ENCODE assay signal across 8 cellular contexts in genomic region chr19:49487277-49488045, GRCh38. TPM values are rescaled to one million over a fixed set of nuclear protein-coding genes. Genes with fewer than 3 reads are reported as not detected.
DNase-seq lines count a peak whose midpoint lies in the region; ATAC-seq, FAIRE-seq and TF ChIP-seq lines count a peak whose summit lies in the region.

Gene RPL13A, plus strand, starts transcription at chr19:49487608. Its CDS starts 22 bp downstream, at chr19:49487630.

- peak within 1 kb of the TSS; percentile 61 for H4K5ac ChIP-seq in H1 (ENCODE audit: insufficient read length, low read depth, low read length)

- H2BK12ac ChIP-seq in H1 (ENCODE audit: low read depth, low read length) = peak within 1 kb of the TSS; percentile 68; the same call in 1 of the 2 replicates

- peak within 1 kb of the TSS; percentile 97; the same call in 1 of the 2 replicates for H2AK5ac ChIP-seq in H1 (ENCODE audit: low read depth, low read length)

- CTCF ChIA-PET in H1 (lab: Charles Lee; ENCODE audit: partially characterized antibody) = interaction anchor here (3.0 kb wide), 1 partner anchor 9 kb away, joined by 9 read pairs; no protein-coding TSS in a partner anchor

- WGBS in H1 (ENCODE audit: extremely low coverage in 1 of 2, insufficient coverage in 1 of 2, insufficient read length in 1 of 2, insufficient replicate concordance in 2 of 2, low coverage in 1 of 2, low lambda C conversion rate in 2 of 2, missing lambda C conversion rate in 1 of 2), 2 experiments = 1% methylated on average over 57 of the region's 57 CpGs; no CpG with 5 or more reads in 1 of the 2 experiments

- H2AFZ ChIP-seq in H1 (ENCODE audit: low read length) = no peak within 1 kb of the TSS

- H3K56ac ChIP-seq in H1 (replicated peaks; ENCODE audit: insufficient read length, low read depth, low read length) = peak within 1 kb of the TSS; percentile 96

- peak within 1 kb of the TSS; percentile 93 for H3K4me3 Mint-ChIP-seq in memory B cell

- peak within 1 kb of the TSS; percentile 96 to 100 (median 100) for H3K4me3 ChIP-seq in H1 (ENCODE audit: extremely low read depth in 1 of 4, insufficient read depth in 2 of 4, low read depth in 3 of 4, low read length in 4 of 4)

- H3K36me3 Mint-ChIP-seq in memory B cell = peaks cover 19% of the 10 kb centered on the region

- peak within 1 kb of the TSS; percentile 98 for H3K27ac Mint-ChIP-seq in memory B cell

- peak within 1 kb of the TSS; percentile 98 for H3K27ac ChIP-seq in H1 (ENCODE audit: low read depth, low read length)

- H4K91ac ChIP-seq in H1 (replicated peaks; ENCODE audit: insufficient read length, low read length) = peak within 1 kb of the TSS; percentile 91

- no peak for TF ChIP-seq EP300 in H1 (IDR thresholded peaks at IDR 0.05; ENCODE audit: borderline replicate concordance in 1 of 2, low read depth in 2 of 2, low read length in 2 of 2)

- DNase-seq in COLO829 (ENCODE audit: low spot score) (peak; percentile 97), HTR-8/SVneo (ENCODE audit: insufficient read length, low spot score) (peak; percentile 98), NOMO-1 treated with dmso at 0.1 percent for 144 hours (lab: John Stamatoyannopoulos, UW; ENCODE audit: unreplicated experiment) (peak; percentile 98), H1 (ENCODE audit: low read depth in 1 of 2, low spot score in 2 of 2) (peak; percentile 99 to 100), memory B cell (ENCODE audit: low spot score in 2 of 2) (peak; percentile 99 to 100)
- DNase-seq in activated CD8-positive, alpha-beta memory T cell treated with anti-CD3 and anti-CD28 coated beads for 48 hours (ENCODE audit: low read depth in 2 of 3, low spot score in 2 of 3) = peak; percentile 98 to 100 (median 99)
- DNase-seq in stimulated activated CD8-positive, alpha-beta memory T cell treated with anti-CD3 and anti-CD28 coated beads, Interleukin-12 subunit alpha, Interleukin-12 subunit beta, amount 100 ng/mL, for 24 hours (ENCODE audit: extremely low read depth) = peak; percentile 99

- TF ChIP-seq CTCF in H1 (IDR thresholded peaks at IDR 0.05; ENCODE audit: control extremely low read depth in 1 of 3, insufficient read depth in 1 of 3, low read depth in 1 of 3, low read length in 3 of 3) = no peak

- 0 out of 2 replicates have a peak within 1 kb of the TSS, but pooled peaks have one; percentile 84 for H2BK15ac ChIP-seq in H1 (ENCODE audit: low read length)

- H3K4me1 Mint-ChIP-seq in memory B cell = peaks cover 19% of the 10 kb centered on the region

- no peak within 1 kb of the TSS for H3K14ac ChIP-seq in H1 (ENCODE audit: insufficient read length)

- H3K9me3 ChIP-seq in H1 (ENCODE audit: insufficient read depth in 2 of 2, low read depth in 1 of 2, low read length in 1 of 2) = no peaks in the 10 kb centered on the region

- H2BK20ac ChIP-seq in H1 (ENCODE audit: low read length) = no peak within 1 kb of the TSS; the same call in 1 of the 2 replicates

- H3K4ac ChIP-seq in H1 (replicated peaks; ENCODE audit: insufficient read length, low read depth, low read length) = peak within 1 kb of the TSS; percentile 66

- H2BK120ac ChIP-seq in H1 (replicated peaks; ENCODE audit: low read depth, low read length) = peak within 1 kb of the TSS; percentile 39

- peak; percentile 83 for ATAC-seq in GM21367 (IDR thresholded peaks at IDR 0.05; ENCODE audit: unreplicated experiment)
- peak; percentile 90 for ATAC-seq in memory B cell (ENCODE audit: low read depth)

- H3K4me2 ChIP-seq in H1 (ENCODE audit: insufficient read depth in 1 of 2, low read depth in 2 of 2, low read length in 2 of 2) = peak within 1 kb of the TSS; percentile 85 to 98

- POLR2A ChIA-PET in H1 (lab: Charles Lee; ENCODE audit: partially characterized antibody) = interaction anchor here (0.6 to 10.8 kb wide), 35 partner anchors 10 to 836 kb away, joined by 3 to 138 read pairs (median 5); partner anchors contain the start of genes ALDH16A1, FCGRT, NOSIP and PIH1D1

- H3K27me3 Mint-ChIP-seq in memory B cell = no peaks in the 10 kb centered on the region

- H3K36me3 ChIP-seq in H1 (ENCODE audit: control insufficient read depth in 2 of 4, insufficient read depth in 4 of 4, low read length in 3 of 4) = peaks cover 26 to 44% (median 35%) of the 10 kb centered on the region in 4 experiments

- peak within 1 kb of the TSS; percentile 18 for H3K23ac ChIP-seq in H1 (ENCODE audit: insufficient read length)

- H3K4me1 ChIP-seq in H1 (replicated peaks in 1 of 4; ENCODE audit: control insufficient read depth in 3 of 4, insufficient read depth in 4 of 4, low read length in 3 of 4) = peaks cover 0 to 8% (median 2%) of the 10 kb centered on the region in 4 experiments; a peak in 3 of 7 replicates

- FAIRE-seq in HTR-8/SVneo (lab: Jason Lieb, UNC) (peak; percentile 95), H1 (lab: Jason Lieb, UNC) (peak; percentile 52)

- H3K9me3 Mint-ChIP-seq in memory B cell = no peaks in the 10 kb centered on the region

- TF ChIP-seq POLR2A in H1 (IDR thresholded peaks at IDR 0.05; ENCODE audit: control extremely low read depth in 1 of 2, low read depth in 2 of 2, low read length in 2 of 2) = peak; percentile 98 to 99

- H3K18ac ChIP-seq in H1 (ENCODE audit: extremely low read depth, low read length) = peak within 1 kb of the TSS; percentile 98

- TF ChIP-seq RAD21 in H1 (IDR thresholded peaks at IDR 0.05 in 1 of 2, conservative IDR thresholded peaks at IDR 0.05 in 1 of 2; ENCODE audit: low read depth in 2 of 2, low read length in 2 of 2) = no peak

- peak within 1 kb of the TSS; percentile 99 to 100 (median 100) for H3K9ac ChIP-seq in H1 (replicated peaks in 1 of 4; ENCODE audit: extremely low read depth in 1 of 4, low read depth in 3 of 4, low read length in 3 of 4)

- H3K27me3 ChIP-seq in H1 (replicated peaks in 1 of 4; ENCODE audit: control insufficient read depth in 3 of 4, extremely low read depth in 1 of 4, insufficient read depth in 3 of 4, low read length in 3 of 4) = no peaks in the 10 kb centered on the region

- H2BK5ac ChIP-seq in H1 (ENCODE audit: low read depth, low read length) = peak within 1 kb of the TSS; percentile 99

- peaks cover 12% of the 10 kb centered on the region for H3K23me2 ChIP-seq in H1 (ENCODE audit: low read depth, low read length)

- H3K79me1 ChIP-seq in H1 (ENCODE audit: low read depth, low read length) = peaks cover 2% of the 10 kb centered on the region; the same call in 1 of the 2 replicates

- H3K79me2 ChIP-seq in H1 (ENCODE audit: control insufficient read depth in 1 of 2, insufficient read depth in 2 of 2, low read length in 2 of 2) = peaks cover 20 to 31% of the 10 kb centered on the region in 2 experiments

- peak within 1 kb of the TSS; percentile 94 for H4K8ac ChIP-seq in H1 (ENCODE audit: extremely low read depth, insufficient read depth, low read length)

- H4K20me1 ChIP-seq in H1 (replicated peaks in 1 of 2; ENCODE audit: control insufficient read depth in 1 of 2, insufficient read depth in 2 of 2, low read length in 2 of 2) = peaks cover 15 to 20% of the 10 kb centered on the region in 2 experiments

TF ChIP-seq in H1, 55 proteins besides CTCF, POLR2A, EP300 and RAD21 (continues in another document):
- TF ChIP-seq NRF1 (IDR thresholded peaks at IDR 0.05; ENCODE audit: low read depth, low read length) (peak; percentile 92), POLR2AphosphoS5 (IDR thresholded peaks at IDR 0.05; ENCODE audit: low read depth, low read length) (peak; percentile 96), SP2 (IDR thresholded peaks at IDR 0.05; ENCODE audit: low read length) (peak; percentile 48; the same call in 1 of the 2 replicates), KDM4A (IDR thresholded peaks at IDR 0.05; ENCODE audit: low read depth, low read length, severe bottlenecking) (no peak), SP1 (IDR thresholded peaks at IDR 0.05; ENCODE audit: low read depth, low read length) (peak; percentile 95), CHD2 (IDR thresholded peaks at IDR 0.05; ENCODE audit: low read length) (peak; percentile 67; the same call in 1 of the 2 replicates), EZH2 (IDR thresholded peaks at IDR 0.05; ENCODE audit: low read depth, low read length, severe bottlenecking) (no peak), CHD1 (IDR thresholded peaks at IDR 0.05; ENCODE audit: low read depth, low read length) (peak; percentile 81), YY1 (IDR thresholded peaks at IDR 0.05; ENCODE audit: low read depth, low read length) (peak; percentile 100), CEBPB (IDR thresholded peaks at IDR 0.05; ENCODE audit: low read depth, low read length) (peak; percentile 98), SIN3A (conservative IDR thresholded peaks at IDR 0.05 in 1 of 2, IDR thresholded peaks at IDR 0.05 in 1 of 2; ENCODE audit: low read depth in 1 of 2, low read length in 2 of 2) (peak; percentile 46 to 91; a peak in 2 of 4 replicates), KDM1A (IDR thresholded peaks at IDR 0.05; ENCODE audit: borderline replicate concordance, low read length) (no peak), BRCA1 (IDR thresholded peaks at IDR 0.05; ENCODE audit: low read depth, low read length) (no peak), RNF2 (IDR thresholded peaks at IDR 0.05; ENCODE audit: borderline replicate concordance, low read depth, low read length, missing control alignments, poor library complexity, severe bottlenecking) (no peak), JUND (IDR thresholded peaks at IDR 0.05; ENCODE audit: low read length) (peak; percentile 87), SAP30 (IDR thresholded peaks at IDR 0.05; ENCODE audit: insufficient read depth, insufficient replicate concordance, low read length) (no peak), SP4 (IDR thresholded peaks at IDR 0.05; ENCODE audit: low read length) (peak; percentile 73), TCF12 (IDR thresholded peaks at IDR 0.05; ENCODE audit: low read depth, low read length) (0 out of 2 replicates have a peak, but pooled peaks have one; percentile 29), RBBP5 (IDR thresholded peaks at IDR 0.05; ENCODE audit: borderline replicate concordance, low read depth, low read length) (no peak), TEAD4 (IDR thresholded peaks at IDR 0.05; ENCODE audit: low read depth, low read length) (peak; percentile 10; the same call in 1 of the 2 replicates), SRF (IDR thresholded peaks at IDR 0.05; ENCODE audit: low read depth, low read length) (no peak), KDM5A (IDR thresholded peaks at IDR 0.05; ENCODE audit: low read length) (peak; percentile 51; the same call in 1 of the 2 replicates)

RNA-seq across cellular contexts. Expression of gene RPL13A, which starts in this region (rescaled TPM):
- total RNA-seq in H1 (2021; fragmentation: NEBNext Ultra II Directional; extraction: Animal tissue kit (Norgen Biotek cat#: 25700)) = 3,305 and 3,520 TPM in 2 replicates
- 8,501 and 8,868 TPM in 2 replicates for polyA plus RNA-seq in H1 (2011; rRNA removed)
- polyA plus RNA-seq in H1 (2011; cell fraction: cytosol; rRNA removed) = 6,473 TPM
- polyA plus RNA-seq in H1 (2011; cell fraction: nucleus; rRNA removed) = 8,490 TPM
- polyA plus RNA-seq in H1 (2012, experiment 1 of 2) = 3,636 to 6,700 TPM (median 4,913 TPM) in 4 replicates
- polyA plus RNA-seq in H1 (2012, experiment 2 of 2) = 4,417 TPM
- 5,169 TPM for polyA plus RNA-seq in H1 (2013, experiment 1 of 2)
- polyA plus RNA-seq in H1 (2013, experiment 2 of 2) = 4,987 TPM
- polyA minus RNA-seq in H1 (2011; rRNA and poly(A)+ RNA removed) = 1,061 and 1,192 TPM in 2 replicates
- polyA minus RNA-seq in H1 (2011; cell fraction: cytosol; rRNA and poly(A)+ RNA removed) = 1,493 TPM
- polyA minus RNA-seq in H1 (2011; cell fraction: nucleus; rRNA and poly(A)+ RNA removed) = 3,411 TPM

Comparison
In these comparisons a context has a peak if more than half of its experiments do, and no peak if none do; other contexts are left out.
1. Peak in every context shown above with its lines: DNase-seq, ATAC-seq, H3K4me3 ChIP-seq and H3K27ac ChIP-seq.